ENCODE assay signal across 21 cellular contexts in genomic region chr10:78875331-78875877, GRCh38.
"Had no signal": no experiment of that assay in that cellular context is flagged by ENCODE, and none has a peak within 500 bp of the region (broad histone marks: within the 10 kb centered on the region; RNA-seq: fewer than 3 reads in every experiment).

No MANE protein-coding gene starts in this region.

- DNase-seq: activated B cell treated with CpG ODN at 0.5 μM for 24 hours; activated CD4-positive, alpha-beta memory T cell treated with anti-CD3 and anti-CD28 coated beads, Interleukin-2, amount 10 ng/mL, durations not matched to agents 7 days and 5 days; activated CD4-positive, alpha-beta T cell treated with anti-CD3 and anti-CD28 coated beads for 48 hours; activated CD8-positive, alpha-beta memory T cell treated with anti-CD3 and anti-CD28 coated beads, Interleukin-2, amount 10 ng/mL, durations not matched to agents 7 days and 5 days; activated naive CD4-positive, alpha-beta T cell; body of pancreas; central memory CD4-positive, alpha-beta T cell; dorsolateral prefrontal cortex; gastrocnemius medialis; mammary epithelial cell; nephron progenitor cell; right cardiac atrium; stimulated activated naive CD8-positive, alpha-beta T cell treated with anti-CD3 and anti-CD28 coated beads, Interleukin-15, Interleukin-2, amounts not matched to agents 100 U/mL and 50 U/mL, for 24 hours had no signal

- H3K4me1 Mint-ChIP-seq: activated B cell treated with CpG ODN at 0.5 μM for 24 hours; activated CD4-positive, alpha-beta memory T cell treated with anti-CD3 and anti-CD28 coated beads, Interleukin-2, amount 10 ng/mL, durations not matched to agents 7 days and 5 days; activated CD8-positive, alpha-beta memory T cell treated with anti-CD3 and anti-CD28 coated beads, Interleukin-2, amount 10 ng/mL, durations not matched to agents 7 days and 5 days; activated T-helper 17 cell treated with anti-CD3 and anti-CD28 coated beads, Interleukin-2, amount 50 U/mL, for 72 hours had no signal

- H3K27ac Mint-ChIP-seq: activated B cell treated with CpG ODN at 0.5 μM for 24 hours; activated CD4-positive, alpha-beta memory T cell treated with anti-CD3 and anti-CD28 coated beads, Interleukin-2, amount 10 ng/mL, durations not matched to agents 7 days and 5 days; activated CD8-positive, alpha-beta memory T cell treated with anti-CD3 and anti-CD28 coated beads, Interleukin-2, amount 10 ng/mL, durations not matched to agents 7 days and 5 days; activated T-helper 17 cell treated with anti-CD3 and anti-CD28 coated beads, Interleukin-2, amount 50 U/mL, for 72 hours; nephron progenitor cell; progenitor cell of endocrine pancreas had no signal

- H3K4me3 ChIP-seq: body of pancreas, dorsolateral prefrontal cortex, gastrocnemius medialis, skin epidermis, tibial nerve, vagina had no signal

- FAIRE-seq: colon, islet of Langerhans had no signal

- H3K9me3 ChIP-seq: body of pancreas, gastrocnemius medialis, vagina had no signal

- H3K27ac ChIP-seq: body of pancreas, dorsolateral prefrontal cortex, gastrocnemius medialis, skin epidermis, tibial nerve, vagina had no signal

- ATAC-seq: activated CD8-positive, alpha-beta memory T cell treated with anti-CD3 and anti-CD28 coated beads, Interleukin-2, amount 10 ng/mL, durations not matched to agents 7 days and 5 days; activated T-helper 17 cell treated with anti-CD3 and anti-CD28 coated beads, Interleukin-2, amount 50 U/mL, for 72 hours; body of pancreas; gastrocnemius medialis; left lobe of liver; right cardiac atrium; stimulated activated naive CD8-positive, alpha-beta T cell treated with anti-CD3 and anti-CD28 coated beads, Interleukin-15, Interleukin-2, amounts not matched to agents 100 U/mL and 50 U/mL, for 24 hours had no signal

- H3K27me3 ChIP-seq: body of pancreas, dorsolateral prefrontal cortex, gastrocnemius medialis, tibial nerve, vagina had no signal

- H3K4me1 ChIP-seq: body of pancreas, gastrocnemius medialis, vagina had no signal

- H3K36me3 ChIP-seq: gastrocnemius medialis, tibial nerve, vagina had no signal

- H3K4me3 Mint-ChIP-seq: activated B cell treated with CpG ODN at 0.5 μM for 24 hours; activated CD4-positive, alpha-beta memory T cell treated with anti-CD3 and anti-CD28 coated beads, Interleukin-2, amount 10 ng/mL, durations not matched to agents 7 days and 5 days; activated CD8-positive, alpha-beta memory T cell treated with anti-CD3 and anti-CD28 coated beads, Interleukin-2, amount 10 ng/mL, durations not matched to agents 7 days and 5 days; activated T-helper 17 cell treated with anti-CD3 and anti-CD28 coated beads, Interleukin-2, amount 50 U/mL, for 72 hours; nephron progenitor cell had no signal
